Comparison of ENCODE assay signal across 25 cellular contexts in genomic region chr11:4146765-4147098, GRCh38.
"Had no signal": no experiment of that assay in that cellular context is flagged by ENCODE, and none has a peak within 500 bp of the region (broad histone marks: within the 10 kb centered on the region; RNA-seq: fewer than 3 reads in every experiment).

No MANE protein-coding gene starts in this region.

- H3K4me2 ChIP-seq: hepatocyte, smooth muscle cell had no signal

- H2AFZ ChIP-seq: hepatocyte had no signal

- H3K4me3 ChIP-seq: hepatocyte, left ventricle myocardium inferior, lung, ovary, right atrium auricular region, right lobe of liver, smooth muscle cell, stomach, testis, thyroid gland, transverse colon, upper lobe of left lung, vagina had no signal

- ATAC-seq: right lobe of liver; stimulated activated naive B cell treated with anti-CD40 and anti-IgM and Interleukin-4, amounts not matched to agents 10 μg/mL and 1 μg/mL and 100 μg/mL, for 72 hours; stimulated activated naive CD8-positive, alpha-beta T cell treated with anti-CD3 and anti-CD28 coated beads, Interleukin-15, Interleukin-2, amounts not matched to agents 100 U/mL and 50 U/mL, for 24 hours had no signal

- H3K27ac ChIP-seq: hepatocyte, left ventricle myocardium inferior, ovary, right atrium auricular region, right lobe of liver, stomach, testis, thyroid gland, transverse colon, upper lobe of left lung, vagina had no signal

- H3K27me3 Mint-ChIP-seq: naive B cell; progenitor cell of endocrine pancreas; stimulated activated naive B cell treated with anti-CD40 and anti-IgM and Interleukin-4, amounts not matched to agents 10 μg/mL and 1 μg/mL and 100 μg/mL, for 72 hours had no signal

- H3K79me2 ChIP-seq: hepatocyte had no signal

- H3K4me1 ChIP-seq: left ventricle myocardium inferior, right atrium auricular region, right lobe of liver, stomach, testis, thyroid gland, transverse colon, upper lobe of left lung, vagina had no signal

- H3K36me3 ChIP-seq: ovary, right atrium auricular region, right lobe of liver, thyroid gland, transverse colon, vagina had no signal

- DNase-seq: islet precursor cell; left ventricle myocardium inferior; mesendoderm; naive B cell; nephron progenitor cell; ovary; right lobe of liver; stimulated activated CD4-positive, alpha-beta T cell treated with anti-CD3 and anti-CD28 coated beads, Interleukin-1b, Interleukin-23, amount 100 ng/mL, for 48 hours; stimulated activated CD4-positive, alpha-beta T cell treated with anti-CD3 and anti-CD28 coated beads, Interleukin-2, amount 100 ng/mL, for 48 hours; stimulated activated CD4-positive, alpha-beta T cell treated with anti-CD3 and anti-CD28 coated beads, Interleukin-4, amount 100 ng/mL, for 4 hours; stimulated activated CD8-positive, alpha-beta memory T cell treated with anti-CD3 and anti-CD28 coated beads, Interleukin-4, amount 100 ng/mL, for 48 hours; stimulated activated naive B cell treated with anti-CD40 and anti-IgM and Interleukin-4, amounts not matched to agents 10 μg/mL and 1 μg/mL and 100 μg/mL, for 72 hours; stimulated activated naive CD8-positive, alpha-beta T cell treated with anti-CD3 and anti-CD28 coated beads, Interleukin-15, Interleukin-2, amounts not matched to agents 100 U/mL and 50 U/mL, for 24 hours; stomach; testis; thyroid gland; transverse colon; upper lobe of left lung had no signal

- H3K4me1 Mint-ChIP-seq: mesothelial cell of epicardium, naive B cell had no signal

- H3K27ac Mint-ChIP-seq: mesothelial cell of epicardium; nephron progenitor cell; progenitor cell of endocrine pancreas; stimulated activated naive B cell treated with anti-CD40 and anti-IgM and Interleukin-4, amounts not matched to agents 10 μg/mL and 1 μg/mL and 100 μg/mL, for 72 hours had no signal

- H3K4me3 Mint-ChIP-seq: mesothelial cell of epicardium; naive B cell; nephron progenitor cell; stimulated activated naive B cell treated with anti-CD40 and anti-IgM and Interleukin-4, amounts not matched to agents 10 μg/mL and 1 μg/mL and 100 μg/mL, for 72 hours had no signal

- H3K27me3 ChIP-seq: hepatocyte, ovary, right atrium auricular region, right lobe of liver, stomach, testis, thyroid gland, transverse colon, upper lobe of left lung, vagina had no signal
